ENCODE assay signal across 29 cellular contexts in the genomic region with DNA sequence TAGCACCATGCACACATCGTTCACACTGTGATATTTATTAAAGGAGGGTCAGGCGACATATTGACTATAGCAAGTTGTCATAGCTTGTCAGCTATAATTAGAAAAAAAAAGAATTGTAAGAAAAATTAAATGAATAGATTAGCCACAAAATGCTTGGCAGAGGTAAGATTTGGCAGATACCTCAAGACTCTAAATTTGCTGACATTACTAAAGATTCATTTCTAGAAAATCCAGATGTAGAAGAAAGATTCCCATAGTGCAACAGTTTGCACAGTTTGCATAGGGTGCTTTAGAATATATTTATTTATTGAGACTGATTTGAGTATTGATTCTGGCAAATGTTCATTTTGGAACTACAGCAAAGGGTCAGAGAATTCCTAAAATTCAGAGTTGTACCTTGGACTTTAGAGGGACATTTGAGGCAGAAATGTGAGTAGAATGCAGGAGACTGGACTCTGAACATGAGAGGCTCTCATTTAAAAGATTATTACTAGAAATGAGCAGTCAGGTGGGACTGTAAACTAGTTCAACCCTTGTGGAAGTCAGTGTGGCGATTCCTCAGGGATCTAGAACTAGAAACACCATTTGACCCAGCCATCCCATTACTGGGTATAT.
"Had no signal": no experiment of that assay in that cellular context is flagged by ENCODE, and none has a peak within 500 bp of the region (broad histone marks: within the 10 kb centered on the region; RNA-seq: fewer than 3 reads in every experiment).

No MANE protein-coding gene starts in this region.

- H3K9ac ChIP-seq: neural progenitor cell, parathyroid adenoma had no signal

- FAIRE-seq: urothelium cell line had no signal

- DNase-seq: natural killer cell; occipital lobe; ovary; posterior cingulate gyrus; psoas muscle; right cardiac atrium; spleen; stimulated activated CD4-positive, alpha-beta T cell treated with anti-CD3 and anti-CD28 coated beads, Interleukin-12 subunit alpha, Interleukin-12 subunit beta, amount 100 ng/mL, for 4 hours; stimulated activated CD4-positive, alpha-beta T cell treated with anti-CD3 and anti-CD28 coated beads, Interleukin-1b, Interleukin-23, amount 100 ng/mL, for 48 hours; stimulated activated CD4-positive, alpha-beta T cell treated with anti-CD3 and anti-CD28 coated beads, Interleukin-4, amount 100 ng/mL, for 1 hour; stimulated activated CD4-positive, alpha-beta T cell treated with anti-CD3 and anti-CD28 coated beads, Interleukin-4, amount 100 ng/mL, for 4 hours; stimulated activated CD8-positive, alpha-beta memory T cell treated with anti-CD3 and anti-CD28 coated beads, Interleukin-4, amount 100 ng/mL, for 48 hours; stimulated activated naive CD4-positive, alpha-beta T cell; stimulated activated naive CD8-positive, alpha-beta T cell treated with anti-CD3 and anti-CD28 coated beads, Interleukin-15, amount 100 ng/mL, for 72 hours; stimulated activated naive CD8-positive, alpha-beta T cell treated with anti-CD3 and anti-CD28 coated beads, Interleukin-15, Interleukin-2, amounts not matched to agents 100 U/mL and 50 U/mL, for 24 hours; substantia nigra; testis; trophoblast cell; upper lobe of left lung had no signal

- H3K27me3 ChIP-seq: neural progenitor cell, ovary, spleen, suprapubic skin, testis, tibial nerve, upper lobe of left lung, vagina had no signal

- H3K4me2 ChIP-seq: neural progenitor cell, smooth muscle cell had no signal

- H3K4me3 ChIP-seq: neural progenitor cell, ovary, psoas muscle, skin epidermis, smooth muscle cell, spleen, suprapubic skin, testis, tibial nerve, upper lobe of left lung, vagina had no signal

- ATAC-seq: natural killer cell; psoas muscle; right cardiac atrium; sciatic nerve; stimulated activated memory B cell treated with anti-CD40 and anti-IgM and Interleukin-4, amounts not matched to agents 10 μg/mL and 1 μg/mL and 100 μg/mL, for 72 hours; stimulated activated naive CD8-positive, alpha-beta T cell treated with anti-CD3 and anti-CD28 coated beads, Interleukin-15, amount 100 ng/mL, for 72 hours; stimulated activated naive CD8-positive, alpha-beta T cell treated with anti-CD3 and anti-CD28 coated beads, Interleukin-15, Interleukin-2, amounts not matched to agents 100 U/mL and 50 U/mL, for 24 hours had no signal

- H3K9me3 ChIP-seq: ovary, psoas muscle, spleen, suprapubic skin, testis, tibial nerve, upper lobe of left lung, vagina had no signal

- H3K27ac ChIP-seq: neural progenitor cell, ovary, parathyroid adenoma, psoas muscle, skin epidermis, spleen, suprapubic skin, testis, tibial nerve, upper lobe of left lung, vagina had no signal

- H3K36me3 ChIP-seq: neural progenitor cell, ovary, spleen, suprapubic skin, tibial nerve, upper lobe of left lung, vagina had no signal

- H3K4me1 ChIP-seq: neural progenitor cell, parathyroid adenoma, psoas muscle, spleen, suprapubic skin, testis, tibial nerve, upper lobe of left lung, vagina had no signal
